22 cellular contexts compared by ENCODE assay signal in the genomic region with DNA sequence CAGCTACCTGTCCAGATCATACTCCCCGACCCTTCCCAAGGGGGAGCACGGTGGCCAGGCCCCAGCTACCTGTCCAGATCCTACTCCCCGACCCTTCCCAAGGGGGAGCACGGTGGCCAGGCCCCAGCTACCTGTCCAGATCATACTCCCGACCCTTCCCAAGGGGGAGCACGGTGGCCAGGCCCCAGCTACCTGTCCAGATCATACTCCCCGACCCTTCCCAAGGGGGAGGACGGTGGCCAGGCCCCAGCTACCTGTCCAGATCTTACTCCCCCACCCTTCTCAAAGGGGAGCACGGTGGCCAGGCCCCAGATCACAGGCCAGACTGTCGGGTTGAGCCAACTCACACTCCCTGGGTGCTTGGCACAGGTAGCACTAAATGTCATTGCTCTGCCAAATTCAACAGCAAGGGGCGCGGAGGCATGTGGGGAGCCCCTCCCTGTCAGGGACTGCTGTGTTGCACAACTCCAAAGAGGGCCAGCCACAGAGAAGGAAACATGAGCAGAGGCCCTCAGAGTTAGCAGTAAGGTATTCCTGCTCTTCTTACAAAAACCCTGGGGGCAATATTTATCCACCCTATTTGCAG.
DNase-seq lines count a peak whose midpoint lies in the region; ATAC-seq and TF ChIP-seq lines count a peak whose summit lies in the region.
"Had no signal": no experiment of that assay in that cellular context is flagged by ENCODE, and none has a peak within 500 bp of the region (broad histone marks: within the 10 kb centered on the region; RNA-seq: fewer than 3 reads in every experiment).

No MANE protein-coding gene starts in this region.

- H3K4me1 ChIP-seq in right atrium auricular region = no peaks in the 10 kb centered on the region
- peaks cover 37% of the 10 kb centered on the region for H3K4me1 ChIP-seq in NT2/D1 (ENCODE audit: insufficient read depth, insufficient read length)
- H3K4me1 ChIP-seq in stomach = peaks cover 6 to 25% (median 7%) of the 10 kb centered on the region in 4 donors
- H3K4me1 ChIP-seq: breast epithelium, Caco-2, tibial nerve had no signal

- peak overlapping the region; percentile 6 for H3K9ac ChIP-seq in NT2/D1 (ENCODE audit: insufficient read length, low read depth)

- TF ChIP-seq EP300 in stomach (IDR thresholded peaks at IDR 0.05) = no peak

- no peak overlapping the region for H3K27ac ChIP-seq in right atrium auricular region
- peak overlapping the region in 1 of 5 donors; percentile 36 for H3K27ac ChIP-seq in stomach
- H3K27ac ChIP-seq: breast epithelium, tibial nerve had no signal

- intact Hi-C loops in Right ventricle myocardium inferior (cut with DNase I) (no loop called here), stomach (cut with DNase I; ENCODE audit: low total_unique reads) (no loop called here)

- no peak for TF ChIP-seq POLR2A in stomach (IDR thresholded peaks at IDR 0.05)

- H3K4me3 ChIP-seq in right atrium auricular region (no peak overlapping the region), NT2/D1 (ENCODE audit: insufficient read length, low read depth) (no peak overlapping the region), stomach (no peak overlapping the region)
- H3K4me3 ChIP-seq: breast epithelium, tibial nerve had no signal

- TF ChIP-seq CTCF in right atrium auricular region (IDR thresholded peaks at IDR 0.05) = no peak
- TF ChIP-seq CTCF in stomach (IDR thresholded peaks at IDR 0.05) = no peak

- no peaks in the 10 kb centered on the region for H3K36me3 ChIP-seq in right atrium auricular region
- no peaks in the 10 kb centered on the region for H3K36me3 ChIP-seq in NT2/D1 (ENCODE audit: insufficient read depth, insufficient read length, low read length)
- H3K36me3 ChIP-seq in stomach = no peaks in the 10 kb centered on the region
- H3K36me3 ChIP-seq: breast epithelium, tibial nerve had no signal

- H3K27me3 ChIP-seq in right atrium auricular region (no peaks in the 10 kb centered on the region), NT2/D1 (ENCODE audit: insufficient read depth, insufficient read length) (no peaks in the 10 kb centered on the region), stomach (peaks cover 0 to 80% (median 0%) of the 10 kb centered on the region in 3 donors)

- WGBS in stomach, 5 donors = 39 to 55% (median 44%) methylated on average over 10 to 12 of the region's 12 CpGs

- ATAC-seq in Right ventricle myocardium inferior = no peak
- peak; percentile 46 for ATAC-seq in left lobe of liver
- ATAC-seq: activated CD8-positive, alpha-beta T cell treated with anti-CD3 and anti-CD28 coated beads, Interleukin-2, amount 10 ng/mL, durations not matched to agents 7 days and 5 days; HCT116; T-cell had no signal

- DNase-seq in Right ventricle myocardium inferior (ENCODE audit: missing footprints) (peak; percentile 45), right atrium auricular region (ENCODE audit: low spot score) (no peak), NT2/D1 (ENCODE audit: low read depth, low spot score) (no peak), left lobe of liver (ENCODE audit: low spot score) (no peak), stomach (peak; percentile 85), EL (no peak), iPS-NIHi7 (ENCODE audit: extremely low spot score) (no peak)
- no peak for DNase-seq in activated CD8-positive, alpha-beta memory T cell treated with anti-CD3 and anti-CD28 coated beads, Interleukin-2, amount 50 U/mL, for 4 hours
- DNase-seq: activated CD4-positive, alpha-beta T cell treated with anti-CD3 and anti-CD28 coated beads for 1 hour; activated CD8-positive, alpha-beta T cell treated with anti-CD3 and anti-CD28 coated beads, Interleukin-2, amount 10 ng/mL, durations not matched to agents 7 days and 5 days; activated T-cell treated with anti-CD3 and anti-CD28 coated beads, Interleukin-2, amount 50 U/mL, for 1 hour; Caco-2; head of caudate nucleus; KG1; NCI-H1048; NCI-H1930; NCI-H446; SIG-M5; T-cell had no signal

- H3K9me3 ChIP-seq in right atrium auricular region (no peaks in the 10 kb centered on the region), NT2/D1 (ENCODE audit: insufficient read depth, low read length) (no peaks in the 10 kb centered on the region), stomach (no peaks in the 10 kb centered on the region)
- H3K9me3 ChIP-seq: breast epithelium, tibial nerve had no signal

Comparison
In these comparisons a context has a peak if more than half of its experiments do, and no peak if none do; other contexts are left out.
1. DNase-seq: peak in Right ventricle myocardium inferior (single experiment) and stomach (single experiment); none in right atrium auricular region (single experiment), NT2/D1 (single experiment), left lobe of liver (single experiment), EL (single experiment), iPS-NIHi7 (single experiment) and activated CD8-positive, alpha-beta memory T cell treated with anti-CD3 and anti-CD28 coated beads, Interleukin-2, amount 50 U/mL, for 4 hours (single experiment).